13 cellular contexts compared by ENCODE assay signal in genomic region chr3:13932578-13933295, GRCh38. TPM values are rescaled to one million over a fixed set of nuclear protein-coding genes. Genes with fewer than 3 reads are reported as not detected.
DNase-seq lines count a peak whose midpoint lies in the region; ATAC-seq and TF ChIP-seq lines count a peak whose summit lies in the region.
"Had no signal": no experiment of that assay in that cellular context is flagged by ENCODE, and none has a peak within 500 bp of the region (broad histone marks: within the 10 kb centered on the region; RNA-seq: fewer than 3 reads in every experiment).

No MANE protein-coding gene starts in this region.

- no peak overlapping the region for H3K27ac ChIP-seq in gastrocnemius medialis
- H3K27ac ChIP-seq: neutrophil had no signal

- intact Hi-C loops in activated CD4-positive, alpha-beta memory T cell treated with anti-CD3 and anti-CD28 coated beads for 36 hours (cut with micrococcal nuclease): no loop called here
- intact Hi-C loops in gastrocnemius medialis (cut with DNase I; ENCODE audit: low total_unique reads): no loop called here

- peaks cover 2% of the 10 kb centered on the region for H3K36me3 Mint-ChIP-seq in activated CD4-positive, alpha-beta memory T cell treated with anti-CD3 and anti-CD28 coated beads for 36 hours

- CTCF ChIA-PET in activated CD4-positive, alpha-beta memory T cell treated with anti-CD3 and anti-CD28 coated beads for 36 hours (lab: Charles Lee): no interaction called here

- H3K9me3 Mint-ChIP-seq in activated CD4-positive, alpha-beta memory T cell treated with anti-CD3 and anti-CD28 coated beads for 36 hours: peaks cover 21% of the 10 kb centered on the region

- H3K4me3 ChIP-seq in fibroblast of villous mesenchyme (ENCODE audit: low read depth, low read length) (peak overlapping the region; percentile 38), gastrocnemius medialis (peak overlapping the region; percentile 33 to 51 (median 42))

- TF ChIP-seq POLR2A in gastrocnemius medialis (IDR thresholded peaks at IDR 0.05): no peak

- H3K4me3 Mint-ChIP-seq in activated CD4-positive, alpha-beta memory T cell treated with anti-CD3 and anti-CD28 coated beads for 36 hours: peak overlapping the region; percentile 57

- peaks cover 6 to 9% (median 7%) of the 10 kb centered on the region in 3 donors for H3K27me3 ChIP-seq in gastrocnemius medialis

- no peak for ATAC-seq in gastrocnemius medialis
- ATAC-seq in HG02763 (IDR thresholded peaks at IDR 0.05; ENCODE audit: unreplicated experiment): no peak
- ATAC-seq in GM18909 (IDR thresholded peaks at IDR 0.05; ENCODE audit: poor library complexity, unreplicated experiment): no peak

- in situ Hi-C loops in gastrocnemius medialis (cut with MboI; ENCODE audit: low sequenced_read_pairs in 4 of 4): no loop called here

- H3K4me1 ChIP-seq in gastrocnemius medialis: no peaks in the 10 kb centered on the region

- no peaks in the 10 kb centered on the region for H3K9me3 ChIP-seq in gastrocnemius medialis
- H3K9me3 ChIP-seq: neutrophil had no signal

- no peak overlapping the region for H3K27ac Mint-ChIP-seq in activated CD4-positive, alpha-beta memory T cell treated with anti-CD3 and anti-CD28 coated beads for 36 hours

- H3K36me3 ChIP-seq in gastrocnemius medialis: no peaks in the 10 kb centered on the region
- H3K36me3 ChIP-seq: neutrophil had no signal

- peaks cover 22% of the 10 kb centered on the region for H3K27me3 Mint-ChIP-seq in activated CD4-positive, alpha-beta memory T cell treated with anti-CD3 and anti-CD28 coated beads for 36 hours

- DNase-seq in CD1c-positive myeloid dendritic cell (ENCODE audit: extremely low spot score) (peak; percentile 9), fibroblast of villous mesenchyme (ENCODE audit: low read depth) (no peak), gastrocnemius medialis (no peak), SIG-M5 (lab: John Stamatoyannopoulos, UW) (no peak), GM10266 (ENCODE audit: extremely low spot score) (no peak)
- DNase-seq in activated CD4-positive, alpha-beta memory T cell treated with anti-CD3 and anti-CD28 coated beads for 36 hours: no peak
- DNase-seq: amniotic stem cell, IMR-90 had no signal

- TF ChIP-seq CTCF in fibroblast of villous mesenchyme (IDR thresholded peaks at IDR 0.05; ENCODE audit: insufficient read depth, low read depth, low read length): no peak
- no peak for TF ChIP-seq CTCF in gastrocnemius medialis (IDR thresholded peaks at IDR 0.05 in 4 of 5, conservative IDR thresholded peaks at IDR 0.05 in 1 of 5)
- TF ChIP-seq CTCF in GM10266 (IDR thresholded peaks at IDR 0.05; ENCODE audit: control insufficient read depth, insufficient read depth, low read depth, missing control alignments): no peak

- POLR2A ChIA-PET in activated CD4-positive, alpha-beta memory T cell treated with anti-CD3 and anti-CD28 coated beads for 36 hours (lab: Charles Lee): interaction anchor here (1.1 kb wide), 1 partner anchor 20 kb away, joined by 4 read pairs; no protein-coding TSS in a partner anchor

- H3K4me1 Mint-ChIP-seq in activated CD4-positive, alpha-beta memory T cell treated with anti-CD3 and anti-CD28 coated beads for 36 hours (ENCODE audit: low read depth): peaks cover 4% of the 10 kb centered on the region

RNA-seq across cellular contexts. Expression of gene WNT7A, which starts 52.9 kb away (rescaled TPM):
- total RNA-seq in activated CD4-positive, alpha-beta memory T cell treated with anti-CD3 and anti-CD28 coated beads for 36 hours: under 1 TPM; 0.29 to 0.33 TPM
- not detected in 2 replicates for total RNA-seq in fibroblast of villous mesenchyme
- total RNA-seq in gastrocnemius medialis: not detected
- total RNA-seq: IMR-90; NCI-H460; T-helper 2 cell treated with Interferon-gamma antibody and Interleukin-4, amounts not matched to agents 100 ng/mL and 5 ng/mL, for 36 hours had no signal
